ENCODE assay signal across 8 cellular contexts in genomic region chr15:31340047-31340446, GRCh38.
DNase-seq lines count a peak whose midpoint lies in the region; ATAC-seq and TF ChIP-seq lines count a peak whose summit lies in the region.

No MANE protein-coding gene starts in this region.

- peaks cover 60% of the 10 kb centered on the region for H3K4me1 ChIP-seq in parathyroid adenoma

- no peaks in the 10 kb centered on the region for H3K27me3 ChIP-seq in parathyroid adenoma (ENCODE audit: control insufficient read depth, insufficient read depth, low read length)

- H3K4me3 Mint-ChIP-seq in stimulated activated naive CD8-positive, alpha-beta T cell treated with anti-CD3 and anti-CD28 coated beads, Interleukin-15, Interleukin-2, amounts not matched to agents 100 ng/mL and 50 ng/mL, for 24 hours = no peak overlapping the region
- H3K4me3 Mint-ChIP-seq in central memory CD8-positive, alpha-beta T cell = peak overlapping the region; percentile 96

- H3K4me1 Mint-ChIP-seq in stimulated activated naive CD8-positive, alpha-beta T cell treated with anti-CD3 and anti-CD28 coated beads, Interleukin-15, Interleukin-2, amounts not matched to agents 100 ng/mL and 50 ng/mL, for 24 hours (ENCODE audit: low read depth) = peaks cover 100% of the 10 kb centered on the region
- H3K4me1 Mint-ChIP-seq in central memory CD8-positive, alpha-beta T cell = peaks cover 98% of the 10 kb centered on the region

- DNase-seq in stimulated activated naive CD8-positive, alpha-beta T cell treated with anti-CD3 and anti-CD28 coated beads, Interleukin-15, Interleukin-2, amounts not matched to agents 100 U/mL and 50 U/mL, for 24 hours = no peak
- no peak for DNase-seq in central memory CD8-positive, alpha-beta T cell (ENCODE audit: low spot score in 2 of 2)
- no peak for DNase-seq in NCI-H748 treated with DMSO at 0.1 percent for 48 hours (lab: John Stamatoyannopoulos, UW)

- no peak overlapping the region for H3K4me2 ChIP-seq in parathyroid adenoma (ENCODE audit: low read length)

- H3K9ac ChIP-seq in parathyroid adenoma = no peak overlapping the region

- H3K9me3 ChIP-seq in parathyroid adenoma (ENCODE audit: control insufficient read depth, low read length) = no peaks in the 10 kb centered on the region

- no peak for TF ChIP-seq CTCF in parathyroid adenoma (IDR thresholded peaks at IDR 0.05)

- no peaks in the 10 kb centered on the region for H3K27me3 Mint-ChIP-seq in stimulated activated naive CD8-positive, alpha-beta T cell treated with anti-CD3 and anti-CD28 coated beads, Interleukin-15, Interleukin-2, amounts not matched to agents 100 ng/mL and 50 ng/mL, for 24 hours
- no peaks in the 10 kb centered on the region for H3K27me3 Mint-ChIP-seq in central memory CD8-positive, alpha-beta T cell

- no peak overlapping the region for H3K4me3 ChIP-seq in parathyroid adenoma (ENCODE audit: low read depth, low read length)

- H3K27ac ChIP-seq in parathyroid adenoma = peak overlapping the region; percentile 96

- H3K79me2 ChIP-seq in parathyroid adenoma = peaks cover 48% of the 10 kb centered on the region

- no peaks in the 10 kb centered on the region for H3K36me3 Mint-ChIP-seq in stimulated activated naive CD8-positive, alpha-beta T cell treated with anti-CD3 and anti-CD28 coated beads, Interleukin-15, Interleukin-2, amounts not matched to agents 100 ng/mL and 50 ng/mL, for 24 hours (ENCODE audit: low read depth)
- H3K36me3 Mint-ChIP-seq in central memory CD8-positive, alpha-beta T cell (ENCODE audit: insufficient read depth) = peaks cover 57% of the 10 kb centered on the region

- no peak for ATAC-seq in stimulated activated naive CD8-positive, alpha-beta T cell treated with anti-CD3 and anti-CD28 coated beads, Interleukin-15, Interleukin-2, amounts not matched to agents 100 U/mL and 50 U/mL, for 24 hours
- no peak for ATAC-seq in central memory CD8-positive, alpha-beta T cell (replicated peaks; ENCODE audit: extremely low read depth, poor library complexity, severe bottlenecking)
- ATAC-seq in GM19455 (IDR thresholded peaks at IDR 0.05; ENCODE audit: unreplicated experiment) = no peak
- ATAC-seq in GM18520 (IDR thresholded peaks at IDR 0.05; ENCODE audit: unreplicated experiment) = no peak
- no peak for ATAC-seq in GM19395 (IDR thresholded peaks at IDR 0.05; ENCODE audit: unreplicated experiment)

- peak overlapping the region; percentile 80 for H3K27ac Mint-ChIP-seq in stimulated activated naive CD8-positive, alpha-beta T cell treated with anti-CD3 and anti-CD28 coated beads, Interleukin-15, Interleukin-2, amounts not matched to agents 100 ng/mL and 50 ng/mL, for 24 hours
- peak overlapping the region; percentile 99 for H3K27ac Mint-ChIP-seq in central memory CD8-positive, alpha-beta T cell (ENCODE audit: low read depth)

- no peak overlapping the region for H2AFZ ChIP-seq in parathyroid adenoma

- H3K36me3 ChIP-seq in parathyroid adenoma (ENCODE audit: control insufficient read depth, insufficient read depth, low read length) = no peaks in the 10 kb centered on the region

- H3K9me3 Mint-ChIP-seq in stimulated activated naive CD8-positive, alpha-beta T cell treated with anti-CD3 and anti-CD28 coated beads, Interleukin-15, Interleukin-2, amounts not matched to agents 100 ng/mL and 50 ng/mL, for 24 hours = no peaks in the 10 kb centered on the region
- H3K9me3 Mint-ChIP-seq in central memory CD8-positive, alpha-beta T cell = no peaks in the 10 kb centered on the region
